Comparison of ENCODE assay signal across 1 cellular context in the genomic region with DNA sequence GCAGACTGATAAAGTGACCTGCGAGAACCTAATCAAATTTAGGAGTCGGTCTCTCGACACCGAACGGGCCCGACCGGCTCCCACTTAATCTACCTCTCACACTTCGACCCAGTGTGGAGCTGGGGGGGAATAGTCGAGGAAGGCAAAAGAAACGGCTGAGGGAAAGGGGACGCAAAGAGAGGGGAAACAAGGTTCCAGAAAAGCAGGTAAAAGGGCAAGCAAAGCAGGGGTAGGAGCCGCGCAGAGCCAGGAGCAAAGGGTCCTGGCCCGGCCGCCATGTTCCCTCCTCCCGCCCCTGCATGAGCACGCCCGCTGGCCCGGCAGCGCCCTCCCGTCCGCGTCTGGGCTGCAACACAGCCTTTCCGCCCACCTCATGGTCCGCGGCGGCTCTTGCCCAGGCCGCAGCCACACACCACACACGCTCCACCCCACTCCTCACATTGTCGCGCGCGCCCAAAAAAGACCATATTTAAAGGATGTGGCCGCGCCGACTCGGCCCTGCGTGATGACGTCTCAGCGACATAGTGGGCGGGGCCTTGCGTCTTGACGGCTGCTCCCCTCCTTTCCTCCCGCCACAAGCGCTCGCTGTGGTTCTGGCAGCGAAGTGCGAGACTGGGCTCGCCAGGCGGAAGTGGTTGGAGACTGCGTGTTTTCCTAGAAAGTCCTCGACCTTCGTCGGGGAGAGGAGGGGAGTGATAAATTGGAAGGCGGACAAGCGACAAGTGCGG.
A peak's percentile ranks its signal among the peaks of the same experiment; 100 is the strongest.
TF ChIP-seq lines count a peak whose summit lies in the region.

A gene with protein sequence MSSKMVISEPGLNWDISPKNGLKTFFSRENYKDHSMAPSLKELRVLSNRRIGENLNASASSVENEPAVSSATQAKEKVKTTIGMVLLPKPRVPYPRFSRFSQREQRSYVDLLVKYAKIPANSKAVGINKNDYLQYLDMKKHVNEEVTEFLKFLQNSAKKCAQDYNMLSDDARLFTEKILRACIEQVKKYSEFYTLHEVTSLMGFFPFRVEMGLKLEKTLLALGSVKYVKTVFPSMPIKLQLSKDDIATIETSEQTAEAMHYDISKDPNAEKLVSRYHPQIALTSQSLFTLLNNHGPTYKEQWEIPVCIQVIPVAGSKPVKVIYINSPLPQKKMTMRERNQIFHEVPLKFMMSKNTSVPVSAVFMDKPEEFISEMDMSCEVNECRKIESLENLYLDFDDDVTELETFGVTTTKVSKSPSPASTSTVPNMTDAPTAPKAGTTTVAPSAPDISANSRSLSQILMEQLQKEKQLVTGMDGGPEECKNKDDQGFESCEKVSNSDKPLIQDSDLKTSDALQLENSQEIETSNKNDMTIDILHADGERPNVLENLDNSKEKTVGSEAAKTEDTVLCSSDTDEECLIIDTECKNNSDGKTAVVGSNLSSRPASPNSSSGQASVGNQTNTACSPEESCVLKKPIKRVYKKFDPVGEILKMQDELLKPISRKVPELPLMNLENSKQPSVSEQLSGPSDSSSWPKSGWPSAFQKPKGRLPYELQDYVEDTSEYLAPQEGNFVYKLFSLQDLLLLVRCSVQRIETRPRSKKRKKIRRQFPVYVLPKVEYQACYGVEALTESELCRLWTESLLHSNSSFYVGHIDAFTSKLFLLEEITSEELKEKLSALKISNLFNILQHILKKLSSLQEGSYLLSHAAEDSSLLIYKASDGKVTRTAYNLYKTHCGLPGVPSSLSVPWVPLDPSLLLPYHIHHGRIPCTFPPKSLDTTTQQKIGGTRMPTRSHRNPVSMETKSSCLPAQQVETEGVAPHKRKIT (minus strand): TSS at position 510 of the 728 bp plus-strand sequence. CDS start 1,165 bp downstream, outside the sequence.

TF ChIP-seq in HepG2, 621 proteins besides CTCF, POLR2A, EP300 and RAD21 (continued from another document):
- peak; percentile 75; the same call in 1 of the 2 replicates for TF ChIP-seq EEA1 (CRISPR knock-in tag; IDR thresholded peaks at IDR 0.05; ENCODE audit: borderline replicate concordance)
- no peak for TF ChIP-seq ZNF816 (CRISPR knock-in tag; IDR thresholded peaks at IDR 0.05; ENCODE audit: borderline replicate concordance)
- TF ChIP-seq TGIF2 (CRISPR knock-in tag; IDR thresholded peaks at IDR 0.05), result peak; percentile 93
- TF ChIP-seq NKX3-1 (CRISPR knock-in tag; IDR thresholded peaks at IDR 0.05), result no peak
- TF ChIP-seq ZNF274 (CRISPR knock-in tag; IDR thresholded peaks at IDR 0.05), result peak; percentile 92
- TF ChIP-seq SNAI1 (CRISPR knock-in tag; IDR thresholded peaks at IDR 0.05; ENCODE audit: borderline replicate concordance), result 0 out of 2 replicates have a peak, but pooled peaks have one; percentile 73
- TF ChIP-seq KDM6A (CRISPR knock-in tag; IDR thresholded peaks at IDR 0.05; ENCODE audit: low read depth), result no peak
- peak; percentile 80 for TF ChIP-seq PITX1 (CRISPR knock-in tag; IDR thresholded peaks at IDR 0.05)
- TF ChIP-seq, protein P1, sequence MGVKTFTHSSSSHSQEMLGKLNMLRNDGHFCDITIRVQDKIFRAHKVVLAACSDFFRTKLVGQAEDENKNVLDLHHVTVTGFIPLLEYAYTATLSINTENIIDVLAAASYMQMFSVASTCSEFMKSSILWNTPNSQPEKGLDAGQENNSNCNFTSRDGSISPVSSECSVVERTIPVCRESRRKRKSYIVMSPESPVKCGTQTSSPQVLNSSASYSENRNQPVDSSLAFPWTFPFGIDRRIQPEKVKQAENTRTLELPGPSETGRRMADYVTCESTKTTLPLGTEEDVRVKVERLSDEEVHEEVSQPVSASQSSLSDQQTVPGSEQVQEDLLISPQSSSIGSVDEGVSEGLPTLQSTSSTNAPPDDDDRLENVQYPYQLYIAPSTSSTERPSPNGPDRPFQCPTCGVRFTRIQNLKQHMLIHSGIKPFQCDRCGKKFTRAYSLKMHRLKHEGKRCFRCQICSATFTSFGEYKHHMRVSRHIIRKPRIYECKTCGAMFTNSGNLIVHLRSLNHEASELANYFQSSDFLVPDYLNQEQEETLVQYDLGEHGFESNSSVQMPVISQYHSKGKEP (CRISPR knock-in tag; IDR thresholded peaks at IDR 0.05), result no peak; the same call in 1 of the 2 replicates
- TF ChIP-seq, protein P2, sequence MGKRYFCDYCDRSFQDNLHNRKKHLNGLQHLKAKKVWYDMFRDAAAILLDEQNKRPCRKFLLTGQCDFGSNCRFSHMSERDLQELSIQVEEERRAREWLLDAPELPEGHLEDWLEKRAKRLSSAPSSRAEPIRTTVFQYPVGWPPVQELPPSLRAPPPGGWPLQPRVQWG (CRISPR knock-in tag; IDR thresholded peaks at IDR 0.05; ENCODE audit: borderline replicate concordance, low read depth), result no peak
- TF ChIP-seq, protein P3, sequence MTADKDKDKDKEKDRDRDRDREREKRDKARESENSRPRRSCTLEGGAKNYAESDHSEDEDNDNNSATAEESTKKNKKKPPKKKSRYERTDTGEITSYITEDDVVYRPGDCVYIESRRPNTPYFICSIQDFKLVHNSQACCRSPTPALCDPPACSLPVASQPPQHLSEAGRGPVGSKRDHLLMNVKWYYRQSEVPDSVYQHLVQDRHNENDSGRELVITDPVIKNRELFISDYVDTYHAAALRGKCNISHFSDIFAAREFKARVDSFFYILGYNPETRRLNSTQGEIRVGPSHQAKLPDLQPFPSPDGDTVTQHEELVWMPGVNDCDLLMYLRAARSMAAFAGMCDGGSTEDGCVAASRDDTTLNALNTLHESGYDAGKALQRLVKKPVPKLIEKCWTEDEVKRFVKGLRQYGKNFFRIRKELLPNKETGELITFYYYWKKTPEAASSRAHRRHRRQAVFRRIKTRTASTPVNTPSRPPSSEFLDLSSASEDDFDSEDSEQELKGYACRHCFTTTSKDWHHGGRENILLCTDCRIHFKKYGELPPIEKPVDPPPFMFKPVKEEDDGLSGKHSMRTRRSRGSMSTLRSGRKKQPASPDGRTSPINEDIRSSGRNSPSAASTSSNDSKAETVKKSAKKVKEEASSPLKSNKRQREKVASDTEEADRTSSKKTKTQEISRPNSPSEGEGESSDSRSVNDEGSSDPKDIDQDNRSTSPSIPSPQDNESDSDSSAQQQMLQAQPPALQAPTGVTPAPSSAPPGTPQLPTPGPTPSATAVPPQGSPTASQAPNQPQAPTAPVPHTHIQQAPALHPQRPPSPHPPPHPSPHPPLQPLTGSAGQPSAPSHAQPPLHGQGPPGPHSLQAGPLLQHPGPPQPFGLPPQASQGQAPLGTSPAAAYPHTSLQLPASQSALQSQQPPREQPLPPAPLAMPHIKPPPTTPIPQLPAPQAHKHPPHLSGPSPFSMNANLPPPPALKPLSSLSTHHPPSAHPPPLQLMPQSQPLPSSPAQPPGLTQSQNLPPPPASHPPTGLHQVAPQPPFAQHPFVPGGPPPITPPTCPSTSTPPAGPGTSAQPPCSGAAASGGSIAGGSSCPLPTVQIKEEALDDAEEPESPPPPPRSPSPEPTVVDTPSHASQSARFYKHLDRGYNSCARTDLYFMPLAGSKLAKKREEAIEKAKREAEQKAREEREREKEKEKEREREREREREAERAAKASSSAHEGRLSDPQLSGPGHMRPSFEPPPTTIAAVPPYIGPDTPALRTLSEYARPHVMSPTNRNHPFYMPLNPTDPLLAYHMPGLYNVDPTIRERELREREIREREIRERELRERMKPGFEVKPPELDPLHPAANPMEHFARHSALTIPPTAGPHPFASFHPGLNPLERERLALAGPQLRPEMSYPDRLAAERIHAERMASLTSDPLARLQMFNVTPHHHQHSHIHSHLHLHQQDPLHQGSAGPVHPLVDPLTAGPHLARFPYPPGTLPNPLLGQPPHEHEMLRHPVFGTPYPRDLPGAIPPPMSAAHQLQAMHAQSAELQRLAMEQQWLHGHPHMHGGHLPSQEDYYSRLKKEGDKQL (CRISPR knock-in tag; IDR thresholded peaks at IDR 0.05; ENCODE audit: low read depth), result no peak
- peak; percentile 83; the same call in 1 of the 2 replicates for TF ChIP-seq ZNF678 (CRISPR knock-in tag; IDR thresholded peaks at IDR 0.05)
- TF ChIP-seq, protein P4, sequence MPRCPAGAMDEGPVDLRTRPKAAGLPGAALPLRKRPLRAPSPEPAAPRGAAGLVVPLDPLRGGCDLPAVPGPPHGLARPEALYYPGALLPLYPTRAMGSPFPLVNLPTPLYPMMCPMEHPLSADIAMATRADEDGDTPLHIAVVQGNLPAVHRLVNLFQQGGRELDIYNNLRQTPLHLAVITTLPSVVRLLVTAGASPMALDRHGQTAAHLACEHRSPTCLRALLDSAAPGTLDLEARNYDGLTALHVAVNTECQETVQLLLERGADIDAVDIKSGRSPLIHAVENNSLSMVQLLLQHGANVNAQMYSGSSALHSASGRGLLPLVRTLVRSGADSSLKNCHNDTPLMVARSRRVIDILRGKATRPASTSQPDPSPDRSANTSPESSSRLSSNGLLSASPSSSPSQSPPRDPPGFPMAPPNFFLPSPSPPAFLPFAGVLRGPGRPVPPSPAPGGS (CRISPR knock-in tag; IDR thresholded peaks at IDR 0.05), result peak; percentile 85
- TF ChIP-seq SAP130 (CRISPR knock-in tag; IDR thresholded peaks at IDR 0.05; ENCODE audit: low read depth), result peak; percentile 92
- TF ChIP-seq KAT8 (CRISPR knock-in tag; IDR thresholded peaks at IDR 0.05), result peak; percentile 95
- TF ChIP-seq MATR3 (CRISPR knock-in tag; IDR thresholded peaks at IDR 0.05), result no peak
- no peak for TF ChIP-seq ZNF431 (CRISPR knock-in tag; IDR thresholded peaks at IDR 0.05; ENCODE audit: borderline replicate concordance, low read depth)
- TF ChIP-seq TMF1 (CRISPR knock-in tag; IDR thresholded peaks at IDR 0.05; ENCODE audit: low read depth), result no peak
- peak; percentile 94 for TF ChIP-seq ZNF501 (CRISPR knock-in tag; IDR thresholded peaks at IDR 0.05)
- peak; percentile 86 for TF ChIP-seq SPEN (CRISPR knock-in tag; IDR thresholded peaks at IDR 0.05; ENCODE audit: low read depth)
- no peak for TF ChIP-seq ZFP62 (CRISPR knock-in tag; IDR thresholded peaks at IDR 0.05)
- peak; percentile 86 for TF ChIP-seq ZNF891 (CRISPR knock-in tag; IDR thresholded peaks at IDR 0.05)
- peak; percentile 88 for TF ChIP-seq ZNF331 (CRISPR knock-in tag; IDR thresholded peaks at IDR 0.05)
- 0 out of 2 replicates have a peak, but pooled peaks have one; percentile 76 for TF ChIP-seq KLF13 (CRISPR knock-in tag; IDR thresholded peaks at IDR 0.05)
- TF ChIP-seq, protein P5, sequence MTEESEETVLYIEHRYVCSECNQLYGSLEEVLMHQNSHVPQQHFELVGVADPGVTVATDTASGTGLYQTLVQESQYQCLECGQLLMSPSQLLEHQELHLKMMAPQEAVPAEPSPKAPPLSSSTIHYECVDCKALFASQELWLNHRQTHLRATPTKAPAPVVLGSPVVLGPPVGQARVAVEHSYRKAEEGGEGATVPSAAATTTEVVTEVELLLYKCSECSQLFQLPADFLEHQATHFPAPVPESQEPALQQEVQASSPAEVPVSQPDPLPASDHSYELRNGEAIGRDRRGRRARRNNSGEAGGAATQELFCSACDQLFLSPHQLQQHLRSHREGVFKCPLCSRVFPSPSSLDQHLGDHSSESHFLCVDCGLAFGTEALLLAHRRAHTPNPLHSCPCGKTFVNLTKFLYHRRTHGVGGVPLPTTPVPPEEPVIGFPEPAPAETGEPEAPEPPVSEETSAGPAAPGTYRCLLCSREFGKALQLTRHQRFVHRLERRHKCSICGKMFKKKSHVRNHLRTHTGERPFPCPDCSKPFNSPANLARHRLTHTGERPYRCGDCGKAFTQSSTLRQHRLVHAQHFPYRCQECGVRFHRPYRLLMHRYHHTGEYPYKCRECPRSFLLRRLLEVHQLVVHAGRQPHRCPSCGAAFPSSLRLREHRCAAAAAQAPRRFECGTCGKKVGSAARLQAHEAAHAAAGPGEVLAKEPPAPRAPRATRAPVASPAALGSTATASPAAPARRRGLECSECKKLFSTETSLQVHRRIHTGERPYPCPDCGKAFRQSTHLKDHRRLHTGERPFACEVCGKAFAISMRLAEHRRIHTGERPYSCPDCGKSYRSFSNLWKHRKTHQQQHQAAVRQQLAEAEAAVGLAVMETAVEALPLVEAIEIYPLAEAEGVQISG (CRISPR knock-in tag; IDR thresholded peaks at IDR 0.05), result peak; percentile 92
- TF ChIP-seq CBX2 (IDR thresholded peaks at IDR 0.05; ENCODE audit: low read depth, low read length), result no peak
- no peak for TF ChIP-seq CBX2 (CRISPR knock-in tag; IDR thresholded peaks at IDR 0.05; ENCODE audit: low read depth)
- peak; percentile 83; the same call in 1 of the 2 replicates for TF ChIP-seq ZNF558 (CRISPR knock-in tag; IDR thresholded peaks at IDR 0.05; ENCODE audit: borderline replicate concordance)
- TF ChIP-seq, protein P6, sequence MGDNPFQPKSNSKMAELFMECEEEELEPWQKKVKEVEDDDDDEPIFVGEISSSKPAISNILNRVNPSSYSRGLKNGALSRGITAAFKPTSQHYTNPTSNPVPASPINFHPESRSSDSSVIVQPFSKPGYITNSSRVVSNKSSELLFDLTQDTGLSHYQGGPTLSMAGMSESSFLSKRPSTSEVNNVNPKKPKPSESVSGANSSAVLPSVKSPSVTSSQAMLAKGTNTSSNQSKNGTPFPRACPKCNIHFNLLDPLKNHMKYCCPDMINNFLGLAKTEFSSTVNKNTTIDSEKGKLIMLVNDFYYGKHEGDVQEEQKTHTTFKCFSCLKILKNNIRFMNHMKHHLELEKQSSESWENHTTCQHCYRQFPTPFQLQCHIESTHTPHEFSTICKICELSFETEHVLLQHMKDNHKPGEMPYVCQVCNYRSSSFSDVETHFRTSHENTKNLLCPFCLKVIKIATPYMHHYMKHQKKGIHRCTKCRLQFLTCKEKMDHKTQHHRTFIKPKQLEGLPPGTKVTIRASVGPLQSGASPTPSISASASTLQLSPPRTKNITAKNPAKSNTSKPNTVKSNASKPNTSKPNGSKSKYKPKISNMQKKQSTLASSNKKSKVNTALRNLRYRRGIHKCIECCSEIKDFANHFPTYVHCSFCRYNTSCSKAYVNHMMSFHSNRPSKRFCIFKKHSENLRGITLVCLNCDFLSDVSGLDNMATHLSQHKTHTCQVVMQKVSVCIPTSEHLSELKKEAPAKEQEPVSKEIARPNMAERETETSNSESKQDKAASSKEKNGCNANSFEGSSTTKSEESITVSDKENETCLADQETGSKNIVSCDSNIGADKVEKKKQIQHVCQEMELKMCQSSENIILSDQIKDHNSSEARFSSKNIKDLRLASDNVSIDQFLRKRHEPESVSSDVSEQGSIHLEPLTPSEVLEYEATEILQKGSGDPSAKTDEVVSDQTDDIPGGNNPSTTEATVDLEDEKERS (CRISPR knock-in tag; IDR thresholded peaks at IDR 0.05), result peak; percentile 84; the same call in 1 of the 2 replicates
- TF ChIP-seq ZNF282 (IDR thresholded peaks at IDR 0.05; ENCODE audit: partially characterized antibody), result no peak
- TF ChIP-seq, protein P7, sequence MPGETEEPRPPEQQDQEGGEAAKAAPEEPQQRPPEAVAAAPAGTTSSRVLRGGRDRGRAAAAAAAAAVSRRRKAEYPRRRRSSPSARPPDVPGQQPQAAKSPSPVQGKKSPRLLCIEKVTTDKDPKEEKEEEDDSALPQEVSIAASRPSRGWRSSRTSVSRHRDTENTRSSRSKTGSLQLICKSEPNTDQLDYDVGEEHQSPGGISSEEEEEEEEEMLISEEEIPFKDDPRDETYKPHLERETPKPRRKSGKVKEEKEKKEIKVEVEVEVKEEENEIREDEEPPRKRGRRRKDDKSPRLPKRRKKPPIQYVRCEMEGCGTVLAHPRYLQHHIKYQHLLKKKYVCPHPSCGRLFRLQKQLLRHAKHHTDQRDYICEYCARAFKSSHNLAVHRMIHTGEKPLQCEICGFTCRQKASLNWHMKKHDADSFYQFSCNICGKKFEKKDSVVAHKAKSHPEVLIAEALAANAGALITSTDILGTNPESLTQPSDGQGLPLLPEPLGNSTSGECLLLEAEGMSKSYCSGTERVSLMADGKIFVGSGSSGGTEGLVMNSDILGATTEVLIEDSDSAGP (CRISPR knock-in tag; IDR thresholded peaks at IDR 0.05; ENCODE audit: borderline replicate concordance), result peak; percentile 92
